ENCODE assay signal across 16 cellular contexts in genomic region chr4:6043843-6044242, GRCh38. TPM values are rescaled to one million over a fixed set of nuclear protein-coding genes. Genes with fewer than 3 reads are reported as not detected.
DNase-seq lines count a peak whose midpoint lies in the region; ATAC-seq and TF ChIP-seq lines count a peak whose summit lies in the region.
"Had no signal": no experiment of that assay in that cellular context is flagged by ENCODE, and none has a peak within 500 bp of the region (broad histone marks: within the 10 kb centered on the region; RNA-seq: fewer than 3 reads in every experiment).

No MANE protein-coding gene starts in this region.

- H3K27me3 ChIP-seq in osteoblast (ENCODE audit: insufficient read depth, low read length): no peaks in the 10 kb centered on the region

- H3K9me3 Mint-ChIP-seq in activated CD8-positive, alpha-beta memory T cell treated with anti-CD3 and anti-CD28 coated beads, Interleukin-2, amount 10 ng/mL, durations not matched to agents 7 days and 5 days (ENCODE audit: low read depth): no peaks in the 10 kb centered on the region
- H3K9me3 Mint-ChIP-seq in central memory CD8-positive, alpha-beta T cell: no peaks in the 10 kb centered on the region
- H3K9me3 Mint-ChIP-seq: H9 had no signal

- no peak overlapping the region for H2AFZ ChIP-seq in osteoblast (ENCODE audit: low read length)

- no peaks in the 10 kb centered on the region for H3K36me3 Mint-ChIP-seq in activated CD8-positive, alpha-beta memory T cell treated with anti-CD3 and anti-CD28 coated beads, Interleukin-2, amount 10 ng/mL, durations not matched to agents 7 days and 5 days
- H3K36me3 Mint-ChIP-seq in central memory CD8-positive, alpha-beta T cell (ENCODE audit: insufficient read depth): peaks cover 10% of the 10 kb centered on the region
- H3K36me3 Mint-ChIP-seq: CD4-positive, CD25-positive, alpha-beta regulatory T cell; IgD-negative memory B cell had no signal

- no peaks in the 10 kb centered on the region for H3K9me3 ChIP-seq in osteoblast (ENCODE audit: low read depth, low read length)
- H3K9me3 ChIP-seq: Caco-2 had no signal

- no peaks in the 10 kb centered on the region for H3K79me2 ChIP-seq in osteoblast (ENCODE audit: insufficient read depth, low read length)

- H4K20me1 ChIP-seq in osteoblast (ENCODE audit: insufficient read depth, low read length): no peaks in the 10 kb centered on the region

- no peak overlapping the region for H3K4me2 ChIP-seq in osteoblast (ENCODE audit: insufficient read depth, low read length)

- H3K4me1 Mint-ChIP-seq in activated CD8-positive, alpha-beta memory T cell treated with anti-CD3 and anti-CD28 coated beads, Interleukin-2, amount 10 ng/mL, durations not matched to agents 7 days and 5 days: peaks cover 56% of the 10 kb centered on the region
- peaks cover 22% of the 10 kb centered on the region for H3K4me1 Mint-ChIP-seq in central memory CD8-positive, alpha-beta T cell
- H3K4me1 Mint-ChIP-seq: IgD-negative memory B cell had no signal

- no peaks in the 10 kb centered on the region for H3K27me3 Mint-ChIP-seq in activated CD8-positive, alpha-beta memory T cell treated with anti-CD3 and anti-CD28 coated beads, Interleukin-2, amount 10 ng/mL, durations not matched to agents 7 days and 5 days
- H3K27me3 Mint-ChIP-seq in central memory CD8-positive, alpha-beta T cell: no peaks in the 10 kb centered on the region
- H3K27me3 Mint-ChIP-seq: IgD-negative memory B cell had no signal

- DNase-seq in activated CD8-positive, alpha-beta memory T cell treated with anti-CD3 and anti-CD28 coated beads, Interleukin-2, amount 10 ng/mL, durations not matched to agents 7 days and 5 days: no peak
- DNase-seq in activated CD8-positive, alpha-beta memory T cell treated with anti-CD3 and anti-CD28 coated beads, Interleukin-2, amount 50 U/mL, for 48 hours: no peak
- DNase-seq in central memory CD8-positive, alpha-beta T cell (ENCODE audit: low spot score in 2 of 2): no peak
- DNase-seq in osteoblast (ENCODE audit: insufficient read length, low spot score, missing footprints) (peak; percentile 51), HuH-7 (ENCODE audit: low spot score) (no peak)
- DNase-seq: C1 segment of cervical spinal cord; Caco-2; CD4-positive, CD25-positive, alpha-beta regulatory T cell; GOT3; H9; KG1 had no signal

- H3K4me1 ChIP-seq in osteoblast (ENCODE audit: insufficient read depth, low read length): no peaks in the 10 kb centered on the region
- H3K4me1 ChIP-seq: Caco-2 had no signal

- no peaks in the 10 kb centered on the region for H3K36me3 ChIP-seq in osteoblast (ENCODE audit: insufficient read depth, low read length)

- H3K27ac ChIP-seq in osteoblast (ENCODE audit: low read depth, low read length): no peak overlapping the region
- H3K27ac ChIP-seq: 22Rv1 had no signal

- CTCF ChIA-PET in activated CD8-positive, alpha-beta memory T cell treated with anti-CD3 and anti-CD28 coated beads, Interleukin-2, amount 10 ng/mL, durations not matched to agents 7 days and 5 days (lab: Charles Lee): interaction anchor here (0.9 kb wide), 1 partner anchor 288 kb away, joined by 3 read pairs; no protein-coding TSS in a partner anchor

- H3K4me3 Mint-ChIP-seq in activated CD8-positive, alpha-beta memory T cell treated with anti-CD3 and anti-CD28 coated beads, Interleukin-2, amount 10 ng/mL, durations not matched to agents 7 days and 5 days: peak overlapping the region; percentile 12
- H3K4me3 Mint-ChIP-seq in central memory CD8-positive, alpha-beta T cell: no peak overlapping the region
- H3K4me3 Mint-ChIP-seq: CD4-positive, CD25-positive, alpha-beta regulatory T cell; H9 had no signal

- TF ChIP-seq CTCF in osteoblast (IDR thresholded peaks at IDR 0.05; ENCODE audit: extremely low read depth, low read depth, low read length): no peak

- peak overlapping the region; percentile 45 for H3K27ac Mint-ChIP-seq in activated CD8-positive, alpha-beta memory T cell treated with anti-CD3 and anti-CD28 coated beads, Interleukin-2, amount 10 ng/mL, durations not matched to agents 7 days and 5 days
- peak overlapping the region; percentile 42 for H3K27ac Mint-ChIP-seq in central memory CD8-positive, alpha-beta T cell (ENCODE audit: low read depth)

- ATAC-seq in activated CD8-positive, alpha-beta memory T cell treated with anti-CD3 and anti-CD28 coated beads, Interleukin-2, amount 10 ng/mL, durations not matched to agents 7 days and 5 days: no peak
- no peak for ATAC-seq in central memory CD8-positive, alpha-beta T cell (replicated peaks; ENCODE audit: extremely low read depth, poor library complexity, severe bottlenecking)
- ATAC-seq in GM21576 (IDR thresholded peaks at IDR 0.05; ENCODE audit: unreplicated experiment) (no peak), SK-N-SH treated with all-trans-retinoic acid at 6 μM for 48 hours (no peak)

- no peak overlapping the region for H3K4me3 ChIP-seq in osteoblast (ENCODE audit: insufficient read depth, low read length)

TF ChIP-seq in SK-N-SH treated with all-trans-retinoic acid at 6 μM for 48 hours, 23 proteins besides CTCF, POLR2A, EP300 and RAD21:
- no peak for TF ChIP-seq ZFP30 (CRISPR knock-in tag; IDR thresholded peaks at IDR 0.05)
- TF ChIP-seq TCF4 (CRISPR knock-in tag; IDR thresholded peaks at IDR 0.05; ENCODE audit: borderline replicate concordance): no peak

RNA-seq across cellular contexts. Expression of gene C4orf50, which starts 25.6 kb away (rescaled TPM):
- total RNA-seq in activated CD8-positive, alpha-beta memory T cell treated with anti-CD3 and anti-CD28 coated beads, Interleukin-2, amount 10 ng/mL, durations not matched to agents 7 days and 5 days: 1 to 10 TPM in 1 of 2 experiments, under 1 TPM in 1; 0.82 to 1.1 TPM
- not detected in 2 replicates for total RNA-seq in osteoblast
- total RNA-seq: A673, Caco-2 had no signal
